ENCODE assay signal across 10 cellular contexts in the genomic region with DNA sequence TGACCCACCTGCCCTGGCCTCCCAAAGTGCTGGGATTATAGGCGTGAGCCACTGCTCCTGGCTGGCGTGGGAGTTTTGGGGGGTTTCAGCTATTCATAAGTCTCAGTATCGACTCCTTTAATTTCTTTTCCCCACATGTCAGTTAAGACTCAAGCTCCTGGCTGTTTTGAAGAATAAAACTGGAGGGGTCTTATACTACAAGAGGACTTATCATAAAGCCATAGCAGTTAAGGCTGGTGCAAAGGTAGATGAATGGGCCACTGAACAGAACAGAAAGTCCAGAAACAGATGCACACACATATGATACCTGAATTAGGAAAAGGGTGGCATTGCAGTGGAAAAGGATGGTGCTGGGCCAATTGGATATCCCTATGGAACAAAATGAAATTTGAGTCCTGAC. TPM values are rescaled to one million over a fixed set of nuclear protein-coding genes. Genes with fewer than 3 reads are reported as not detected.
"Had no signal": no experiment of that assay in that cellular context is flagged by ENCODE, and none has a peak within 500 bp of the region (broad histone marks: within the 10 kb centered on the region; RNA-seq: fewer than 3 reads in every experiment).

No MANE protein-coding gene starts in this region.

- FAIRE-seq: H1, H54, K562 had no signal

- ATAC-seq: GM23338, K562 had no signal

- H3K4me2 ChIP-seq: GM23338 had no signal

- H2AFZ ChIP-seq: GM23338 had no signal

- DNase-seq: H9, HCEC 1CT, HFFc6, IMR-90, KG1 had no signal

- H3K4me3 ChIP-seq: GM23338, K562 had no signal

RNA-seq across cellular contexts. Expression of a gene that starts 47.4 kb away (rescaled TPM):
- total RNA-seq: GM23338, H1, H9, HT-29, IMR-90, K562 had no signal
- polyA plus RNA-seq: GM23338, K562 had no signal
